In genomic region chr13:23750383-23751121, GRCh38 we compare ENCODE assay signal across 16 cellular contexts.
DNase-seq lines count a peak whose midpoint lies in the region; ATAC-seq, FAIRE-seq and TF ChIP-seq lines count a peak whose summit lies in the region.
"Had no signal": no experiment of that assay in that cellular context is flagged by ENCODE, and none has a peak within 500 bp of the region (broad histone marks: within the 10 kb centered on the region; RNA-seq: fewer than 3 reads in every experiment).

No MANE protein-coding gene starts in this region.

- DNase-seq in Calu3 (no peak), astrocyte (ENCODE audit: low read depth) (peak; percentile 49), mesenchymal stem cell (peak; percentile 30), midbrain (lab: John Stamatoyannopoulos, UW) (no peak), left lung (no peak)
- DNase-seq: activated naive CD4-positive, alpha-beta T cell treated with anti-CD3 and anti-CD28 coated beads, Interleukin-2, amount 10 ng/mL, durations not matched to agents 7 days and 5 days; CD8-positive, alpha-beta T cell; cerebellar nuclear complex; heart right ventricle; NCI-H1436 treated with DMSO at 0.1 percent for 48 hours; NCI-H510A treated with DMSO at 0.1 percent for 48 hours; stimulated activated CD4-positive, alpha-beta T cell treated with anti-CD3 and anti-CD28 coated beads, Interleukin-2, amount 100 ng/mL, for 48 hours had no signal

- H3K4me1 ChIP-seq in KMS-11 (ENCODE audit: low read depth, poor library complexity, severe bottlenecking) (peaks cover 70% of the 10 kb centered on the region), astrocyte (ENCODE audit: insufficient read depth, low read length) (peaks cover 41% of the 10 kb centered on the region), mesenchymal stem cell (ENCODE audit: control insufficient read depth, insufficient read depth, low read depth, low read length) (peaks cover 7% of the 10 kb centered on the region), left lung (peaks cover 12 to 17% of the 10 kb centered on the region in 2 donors)

- no peak overlapping the region for H2AK5ac ChIP-seq in mesenchymal stem cell (ENCODE audit: low read length, severe bottlenecking)

- no peak overlapping the region for H2BK5ac ChIP-seq in mesenchymal stem cell (ENCODE audit: low read depth, low read length, poor library complexity, severe bottlenecking)

- H3K23ac ChIP-seq in mesenchymal stem cell (ENCODE audit: low read length in 2 of 2), result no peak overlapping the region

- H3K4me2 ChIP-seq in KMS-11 (peak overlapping the region; percentile 99), astrocyte (ENCODE audit: low read length) (peak overlapping the region; percentile 49), mesenchymal stem cell (ENCODE audit: low read length, poor library complexity, severe bottlenecking) (no peak overlapping the region)

- intact Hi-C loops in Calu3 (cut with micrococcal nuclease; ENCODE audit: unreplicated experiment), result no loop called here
- intact Hi-C loops in left lung (cut with DNase I), result no loop called here

- H3K18ac ChIP-seq in mesenchymal stem cell (ENCODE audit: low read depth in 1 of 2, low read length in 2 of 2), result no peak overlapping the region

- peak overlapping the region; percentile 27 for H3K27ac Mint-ChIP-seq in Calu3 (ENCODE audit: unreplicated experiment)
- no peak overlapping the region for H3K27ac Mint-ChIP-seq in astrocyte (ENCODE audit: unreplicated experiment)
- H3K27ac Mint-ChIP-seq: activated naive CD4-positive, alpha-beta T cell treated with anti-CD3 and anti-CD28 coated beads, Interleukin-2, amount 10 ng/mL, durations not matched to agents 7 days and 5 days; CD8-positive, alpha-beta T cell had no signal

- H3K36me3 Mint-ChIP-seq in Calu3 (ENCODE audit: insufficient read depth, unreplicated experiment), result peaks cover 4% of the 10 kb centered on the region
- H3K36me3 Mint-ChIP-seq in astrocyte (ENCODE audit: low read depth, unreplicated experiment), result peaks cover 8% of the 10 kb centered on the region
- H3K36me3 Mint-ChIP-seq: activated naive CD4-positive, alpha-beta T cell treated with anti-CD3 and anti-CD28 coated beads, Interleukin-2, amount 10 ng/mL, durations not matched to agents 7 days and 5 days had no signal

- no peak overlapping the region for H2BK15ac ChIP-seq in mesenchymal stem cell (ENCODE audit: low read depth, poor library complexity, severe bottlenecking)

- H3K27ac ChIP-seq in KMS-11 (peak overlapping the region; percentile 98), astrocyte (ENCODE audit: low read depth, low read length) (peak overlapping the region; percentile 89), mesenchymal stem cell (ENCODE audit: low read length, poor library complexity, severe bottlenecking) (peak overlapping the region; percentile 27), left lung (no peak overlapping the region)
- H3K27ac ChIP-seq: heart right ventricle had no signal

- ATAC-seq in HG03095 (IDR thresholded peaks at IDR 0.05; ENCODE audit: unreplicated experiment) (no peak), left lung (no peak)
- ATAC-seq: CD8-positive, alpha-beta T cell; heart right ventricle; left lobe of liver had no signal

- H3K4ac ChIP-seq in mesenchymal stem cell (ENCODE audit: low read depth in 1 of 2, low read length in 2 of 2), result peak overlapping the region in 1 of 2 experiments; percentile 59

- H3K79me1 ChIP-seq in mesenchymal stem cell (replicated peaks; ENCODE audit: low read length, poor library complexity, severe bottlenecking), result no peaks in the 10 kb centered on the region

- no peaks in the 10 kb centered on the region for H3K79me2 ChIP-seq in KMS-11 (ENCODE audit: insufficient read depth, low read depth)
- H3K79me2 ChIP-seq in astrocyte (ENCODE audit: insufficient read depth, low read length), result no peaks in the 10 kb centered on the region

- H3K27me3 Mint-ChIP-seq in Calu3 (ENCODE audit: unreplicated experiment) (no peaks in the 10 kb centered on the region), astrocyte (ENCODE audit: low read depth, unreplicated experiment) (no peaks in the 10 kb centered on the region)

- peak overlapping the region; percentile 39; the same call in 1 of the 2 replicates for H2AFZ ChIP-seq in KMS-11 (ENCODE audit: low read depth)
- H2AFZ ChIP-seq in astrocyte (ENCODE audit: low read depth, low read length), result no peak overlapping the region
- H2AFZ ChIP-seq in mesenchymal stem cell (ENCODE audit: low read depth, low read length), result no peak overlapping the region

- no peak overlapping the region for H2BK12ac ChIP-seq in mesenchymal stem cell (ENCODE audit: low read length in 2 of 2)

- H4K91ac ChIP-seq in mesenchymal stem cell (ENCODE audit: low read length), result no peak overlapping the region

- peak overlapping the region; percentile 6 for H3K4me3 Mint-ChIP-seq in Calu3 (ENCODE audit: low read depth, unreplicated experiment)
- no peak overlapping the region for H3K4me3 Mint-ChIP-seq in astrocyte (ENCODE audit: unreplicated experiment)
- H3K4me3 Mint-ChIP-seq: activated naive CD4-positive, alpha-beta T cell treated with anti-CD3 and anti-CD28 coated beads, Interleukin-2, amount 10 ng/mL, durations not matched to agents 7 days and 5 days; CD8-positive, alpha-beta T cell had no signal

- no peak for TF ChIP-seq CTCF in Calu3 (IDR thresholded peaks at IDR 0.05; ENCODE audit: unreplicated experiment)
- TF ChIP-seq CTCF in KMS-11 (conservative IDR thresholded peaks at IDR 0.05; ENCODE audit: low read depth, low read length), result no peak
- no peak for TF ChIP-seq CTCF in astrocyte (IDR thresholded peaks at IDR 0.05; ENCODE audit: insufficient read depth, low read depth, low read length)
- TF ChIP-seq CTCF in left lung (IDR thresholded peaks at IDR 0.05), result no peak

- H3K9ac ChIP-seq in KMS-11, result peak overlapping the region; percentile 71; the same call in 1 of the 2 replicates
- H3K9ac ChIP-seq in astrocyte (ENCODE audit: low read length), result peak overlapping the region; percentile 62
- H3K9ac ChIP-seq in mesenchymal stem cell (ENCODE audit: low read length), result no peak overlapping the region

- no peak overlapping the region for H2BK120ac ChIP-seq in mesenchymal stem cell (ENCODE audit: low read depth, low read length)

- WGBS in mesenchymal stem cell, result 83% methylated on average over 8 of the region's 8 CpGs

- H3K4me1 Mint-ChIP-seq in Calu3 (ENCODE audit: low read depth, unreplicated experiment) (peaks cover 37% of the 10 kb centered on the region), astrocyte (ENCODE audit: low read depth, unreplicated experiment) (peaks cover 12% of the 10 kb centered on the region)

- H3K27me3 ChIP-seq in KMS-11 (ENCODE audit: insufficient read depth, low read depth), result no peaks in the 10 kb centered on the region
- no peaks in the 10 kb centered on the region for H3K27me3 ChIP-seq in astrocyte (ENCODE audit: insufficient read depth, low read length)
- no peaks in the 10 kb centered on the region for H3K27me3 ChIP-seq in mesenchymal stem cell (ENCODE audit: control insufficient read depth in 1 of 2, insufficient read depth in 1 of 2, low read length in 2 of 2)
- no peaks in the 10 kb centered on the region for H3K27me3 ChIP-seq in left lung
- H3K27me3 ChIP-seq: heart right ventricle had no signal

- no peaks in the 10 kb centered on the region for H4K20me1 ChIP-seq in KMS-11 (ENCODE audit: insufficient read depth)
- H4K20me1 ChIP-seq in astrocyte (ENCODE audit: insufficient read depth, low read length), result no peaks in the 10 kb centered on the region

- H3K9me3 Mint-ChIP-seq in Calu3 (ENCODE audit: low read depth, unreplicated experiment), result no peaks in the 10 kb centered on the region
- no peaks in the 10 kb centered on the region for H3K9me3 Mint-ChIP-seq in astrocyte (ENCODE audit: unreplicated experiment)
- H3K9me3 Mint-ChIP-seq: activated naive CD4-positive, alpha-beta T cell treated with anti-CD3 and anti-CD28 coated beads, Interleukin-2, amount 10 ng/mL, durations not matched to agents 7 days and 5 days; CD8-positive, alpha-beta T cell had no signal

- H3K36me3 ChIP-seq in KMS-11 (ENCODE audit: insufficient read depth) (no peaks in the 10 kb centered on the region), astrocyte (ENCODE audit: insufficient read depth, low read length) (no peaks in the 10 kb centered on the region), mesenchymal stem cell (ENCODE audit: control insufficient read depth in 1 of 2, insufficient read depth in 2 of 2, low read depth in 1 of 2, low read length in 2 of 2) (peaks cover 0 to 17% of the 10 kb centered on the region in 2 experiments), left lung (no peaks in the 10 kb centered on the region)

- FAIRE-seq in astrocyte (lab: Jason Lieb, UNC), result no peak
- FAIRE-seq: G401.6 had no signal

- H3K14ac ChIP-seq in mesenchymal stem cell (ENCODE audit: low read length in 2 of 2), result no peak overlapping the region

- H4K8ac ChIP-seq in mesenchymal stem cell (ENCODE audit: low read length), result peak overlapping the region; percentile 21

- H3K4me3 ChIP-seq in KMS-11 (IDR thresholded peaks at IDR 0.05; ENCODE audit: insufficient read depth, low read depth, low read length), result no peak overlapping the region
- no peak overlapping the region for H3K4me3 ChIP-seq in astrocyte (ENCODE audit: insufficient read depth, low read depth, low read length)
- H3K4me3 ChIP-seq in mesenchymal stem cell (ENCODE audit: insufficient read depth in 1 of 2, low read depth in 1 of 2, low read length in 2 of 2), result no peak overlapping the region
- no peak overlapping the region for H3K4me3 ChIP-seq in left lung
- H3K4me3 ChIP-seq: heart right ventricle had no signal

- H3K9me3 ChIP-seq in astrocyte (ENCODE audit: insufficient read depth, low read depth, low read length), result no peaks in the 10 kb centered on the region
- no peaks in the 10 kb centered on the region for H3K9me3 ChIP-seq in mesenchymal stem cell (ENCODE audit: control insufficient read depth, low read length)
- H3K9me3 ChIP-seq in left lung, result no peaks in the 10 kb centered on the region
- H3K9me3 ChIP-seq: heart right ventricle had no signal

- BruUV-seq in Calu3 (replicated peaks; lab: Mats Ljungman, UMichigan), result no TSS peak

- CTCF ChIA-PET in Calu3 (lab: Charles Lee), result no interaction called here

Comparison
In these comparisons a context has a peak if more than half of its experiments do, and no peak if none do; other contexts are left out.
1. DNase-seq: peak in astrocyte (single experiment) and mesenchymal stem cell (single experiment); none in Calu3 (single experiment), midbrain (single experiment) and left lung (0 of 2).
2. H3K27ac ChIP-seq: peak in KMS-11 (single experiment), astrocyte (single experiment) and mesenchymal stem cell (single experiment); none in left lung (0 of 2).